In genomic region chr1:183873642-183874041, GRCh38 we compare ENCODE assay signal across 12 cellular contexts.
DNase-seq lines count a peak whose midpoint lies in the region; ATAC-seq and TF ChIP-seq lines count a peak whose summit lies in the region.
"Had no signal": no experiment of that assay in that cellular context is flagged by ENCODE, and none has a peak within 500 bp of the region (broad histone marks: within the 10 kb centered on the region; RNA-seq: fewer than 3 reads in every experiment).

No MANE protein-coding gene starts in this region.

- no peaks in the 10 kb centered on the region for H3K9me3 ChIP-seq in CD8-positive, alpha-beta T cell (ENCODE audit: low read length)
- H3K9me3 ChIP-seq: body of pancreas had no signal

- H3K27ac ChIP-seq in CD8-positive, alpha-beta T cell (ENCODE audit: low read depth, low read length): no peak overlapping the region
- H3K27ac ChIP-seq: PC-9 had no signal

- no peak for TF ChIP-seq CTCF in CD8-positive, alpha-beta T cell (IDR thresholded peaks at IDR 0.05)
- no peak for TF ChIP-seq CTCF in CD14-positive monocyte (IDR thresholded peaks at IDR 0.05)

- H3K36me3 Mint-ChIP-seq in CD8-positive, alpha-beta T cell: no peaks in the 10 kb centered on the region
- H3K36me3 Mint-ChIP-seq in CD14-positive monocyte: peaks cover 0 to 4% of the 10 kb centered on the region in 2 donors

- CTCF ChIA-PET in CD8-positive, alpha-beta T cell (lab: Charles Lee): interaction anchor here (1.5 kb wide), 1 partner anchor 42 kb away, joined by 5 read pairs; no protein-coding TSS in a partner anchor

- no peaks in the 10 kb centered on the region for H3K27me3 Mint-ChIP-seq in CD8-positive, alpha-beta T cell (ENCODE audit: low read depth)
- no peaks in the 10 kb centered on the region for H3K27me3 Mint-ChIP-seq in CD14-positive monocyte (ENCODE audit: low read depth in 3 of 3)

- no peaks in the 10 kb centered on the region for H3K9me3 Mint-ChIP-seq in CD8-positive, alpha-beta T cell
- no peaks in the 10 kb centered on the region for H3K9me3 Mint-ChIP-seq in CD14-positive monocyte

- no peak overlapping the region for H3K4me3 Mint-ChIP-seq in CD8-positive, alpha-beta T cell
- no peak overlapping the region for H3K4me3 Mint-ChIP-seq in CD14-positive monocyte

- no peaks in the 10 kb centered on the region for H3K27me3 ChIP-seq in CD8-positive, alpha-beta T cell (ENCODE audit: insufficient read depth, low read length)
- H3K27me3 ChIP-seq: body of pancreas had no signal

- POLR2A ChIA-PET in CD8-positive, alpha-beta T cell (lab: Charles Lee): no interaction called here

- no peak overlapping the region for H3K4me3 ChIP-seq in CD8-positive, alpha-beta T cell (ENCODE audit: low read depth, low read length)
- H3K4me3 ChIP-seq: body of pancreas, PC-9 had no signal

- peak overlapping the region; percentile 75 for H3K27ac Mint-ChIP-seq in CD8-positive, alpha-beta T cell
- H3K27ac Mint-ChIP-seq in CD14-positive monocyte: no peak overlapping the region

- peaks cover 13% of the 10 kb centered on the region for H3K4me1 ChIP-seq in CD8-positive, alpha-beta T cell (ENCODE audit: insufficient read depth, low read length)

- ATAC-seq in CD8-positive, alpha-beta T cell: no peak
- peak; percentile 71 for ATAC-seq in HG02610 (IDR thresholded peaks at IDR 0.05; ENCODE audit: unreplicated experiment)
- no peak for ATAC-seq in HG02763 (IDR thresholded peaks at IDR 0.05; ENCODE audit: unreplicated experiment)
- ATAC-seq: body of pancreas had no signal

- H3K4me1 Mint-ChIP-seq in CD8-positive, alpha-beta T cell (ENCODE audit: low read depth): peaks cover 18% of the 10 kb centered on the region
- peaks cover 40% of the 10 kb centered on the region for H3K4me1 Mint-ChIP-seq in CD14-positive monocyte

- intact Hi-C loops in CD8-positive, alpha-beta T cell (cut with DNase I, micrococcal nuclease): no loop called here
- intact Hi-C loops in CD14-positive monocyte (cut with micrococcal nuclease): no loop called here

- no peaks in the 10 kb centered on the region for H3K36me3 ChIP-seq in CD8-positive, alpha-beta T cell (ENCODE audit: insufficient read depth, low read length)

- no peak for DNase-seq in CD8-positive, alpha-beta T cell
- DNase-seq in UCSD-AML1 (lab: John Stamatoyannopoulos, UW; ENCODE audit: unreplicated experiment) (peak; percentile 18), lung microvascular endothelial cell (ENCODE audit: low read depth in 2 of 2) (peak; percentile 71 to 88), LoVo (ENCODE audit: low spot score) (no peak), CD14-positive monocyte (ENCODE audit: low spot score) (no peak)
- no peak for DNase-seq in stimulated activated CD4-positive, alpha-beta T cell treated with anti-CD3 and anti-CD28 coated beads, Interleukin-4, amount 100 ng/mL, for 24 hours
- DNase-seq: activated CD4-positive, CD25-positive, alpha-beta regulatory T cell; body of pancreas; PC-9; stimulated activated CD4-positive, alpha-beta T cell treated with anti-CD3 and anti-CD28 coated beads, Interleukin-2, amount 100 ng/mL, for 24 hours had no signal

Comparison
In these comparisons a context has a peak if more than half of its experiments do, and no peak if none do; other contexts are left out.
1. DNase-seq: peak in UCSD-AML1 (single experiment) and lung microvascular endothelial cell (2 of 2); none in CD8-positive, alpha-beta T cell (0 of 7), LoVo (single experiment), stimulated activated CD4-positive, alpha-beta T cell treated with anti-CD3 and anti-CD28 coated beads, Interleukin-4, amount 100 ng/mL, for 24 hours (single experiment) and CD14-positive monocyte (single experiment).